ENCODE assay signal across 8 cellular contexts in the genomic region with DNA sequence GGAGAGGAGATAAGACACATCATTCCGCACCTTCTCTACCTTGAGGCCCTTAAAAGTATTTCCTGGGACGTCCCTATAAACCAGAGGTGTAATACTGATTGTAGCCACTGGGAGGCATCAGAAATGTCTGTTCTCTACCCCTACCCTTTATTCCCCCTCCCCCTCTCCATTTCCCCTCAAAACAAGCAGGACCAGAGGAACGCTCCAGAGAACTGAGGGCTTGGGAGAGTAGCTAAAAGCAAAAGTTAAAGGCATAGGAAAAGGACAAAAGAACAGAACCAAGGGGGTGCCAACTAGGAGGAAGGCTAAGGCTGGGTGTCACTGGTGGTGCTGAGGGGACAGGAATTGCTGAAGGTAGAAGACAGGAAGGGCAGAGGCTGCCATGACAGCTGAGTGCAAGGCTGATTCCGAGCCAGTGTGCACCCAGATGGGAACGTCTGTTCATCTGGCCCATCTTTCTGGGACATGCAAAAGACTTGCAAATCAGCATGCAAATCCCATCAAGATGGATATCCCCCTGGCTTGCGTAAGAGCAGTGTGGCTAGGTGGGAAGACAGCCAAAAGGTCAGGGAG. TPM values are rescaled to one million over a fixed set of nuclear protein-coding genes. Genes with fewer than 3 reads are reported as not detected.
DNase-seq lines count a peak whose midpoint lies in the region; ATAC-seq and TF ChIP-seq lines count a peak whose summit lies in the region.

No MANE protein-coding gene starts in this region.

- BruUV-seq in MCF 10A (replicated peaks; lab: Mats Ljungman, UMichigan) = no TSS peak

- POLR2A ChIA-PET in MCF 10A (lab: Yijun Ruan, JAX) = interaction anchor here (1.0 kb wide), 1 partner anchor 9 kb away, joined by 4 read pairs; no protein-coding TSS in a partner anchor

- no peaks in the 10 kb centered on the region for H3K36me3 ChIP-seq in GM23338 (ENCODE audit: insufficient read depth)
- peaks cover 0 to 76% (median 0%) of the 10 kb centered on the region in 3 donors for H3K36me3 ChIP-seq in Peyer's patch
- peaks cover 64% of the 10 kb centered on the region for H3K36me3 ChIP-seq in upper lobe of right lung

- no peaks in the 10 kb centered on the region for H3K9me3 ChIP-seq in Peyer's patch
- H3K9me3 ChIP-seq in upper lobe of right lung = no peaks in the 10 kb centered on the region

- H3K27ac Mint-ChIP-seq in GM23338 = no peak overlapping the region
- no peak overlapping the region for H3K27ac Mint-ChIP-seq in MCF 10A (ENCODE audit: low read depth, unreplicated experiment)

- DNase-seq in COLO668 (lab: John Stamatoyannopoulos, UW; ENCODE audit: unreplicated experiment) (peak; percentile 2), GM23338 (ENCODE audit: low spot score) (peak; percentile 95), Peyer's patch (peak in 1 of 3 donors; percentile 35), MCF 10A (ENCODE audit: unreplicated experiment) (peak; percentile 63), left lobe of liver (ENCODE audit: low spot score) (no peak), upper lobe of right lung (no peak)

- H3K4me1 Mint-ChIP-seq in GM23338 (peaks cover 11% of the 10 kb centered on the region), MCF 10A (ENCODE audit: insufficient read depth, unreplicated experiment) (peaks cover 5% of the 10 kb centered on the region)

- no peaks in the 10 kb centered on the region for H4K20me1 ChIP-seq in GM23338 (replicated peaks; ENCODE audit: insufficient read depth)

- H3K9me3 Mint-ChIP-seq in GM23338 (no peaks in the 10 kb centered on the region), MCF 10A (ENCODE audit: unreplicated experiment) (no peaks in the 10 kb centered on the region)

- H3K79me2 ChIP-seq in GM23338 (replicated peaks; ENCODE audit: insufficient read depth) = no peaks in the 10 kb centered on the region

- no peaks in the 10 kb centered on the region for H3K9me2 ChIP-seq in GM23338 (ENCODE audit: insufficient read depth)

- CTCF ChIA-PET in MCF 10A (lab: Yijun Ruan, JAX) = interaction anchor here (0.6 to 3.6 kb wide), 19 partner anchors 8 to 1631 kb away, joined by 3 to 50 read pairs (median 4); no protein-coding TSS in a partner anchor

- H3K27ac ChIP-seq in GM23338 (ENCODE audit: low read depth) (no peak overlapping the region), Peyer's patch (peak overlapping the region in 1 of 4 donors; percentile 11), upper lobe of right lung (no peak overlapping the region)

- peaks cover 1% of the 10 kb centered on the region; the same call in 1 of the 2 replicates for H3F3A ChIP-seq in GM23338 (replicated peaks; ENCODE audit: low read depth)

- no peak for TF ChIP-seq POLR2A in Peyer's patch (IDR thresholded peaks at IDR 0.05)

- peaks cover 4% of the 10 kb centered on the region for H3K4me1 ChIP-seq in GM23338 (ENCODE audit: insufficient read depth)
- H3K4me1 ChIP-seq in Peyer's patch = peaks cover 0 to 11% (median 2%) of the 10 kb centered on the region in 4 donors
- peaks cover 3% of the 10 kb centered on the region for H3K4me1 ChIP-seq in upper lobe of right lung

- TF ChIP-seq CTCF in GM23338 (conservative IDR thresholded peaks at IDR 0.05; ENCODE audit: low read depth in 2 of 2) (peak; percentile 74 to 78), Peyer's patch (IDR thresholded peaks at IDR 0.05) (peak; percentile 71 to 89 (median 85)), MCF 10A (IDR thresholded peaks at IDR 0.05; ENCODE audit: unreplicated experiment) (peak; percentile 60), upper lobe of right lung (IDR thresholded peaks at IDR 0.05) (peak; percentile 80)

- H3K36me3 Mint-ChIP-seq in GM23338 (ENCODE audit: low read depth) (peaks cover 7% of the 10 kb centered on the region), MCF 10A (ENCODE audit: insufficient read depth, unreplicated experiment) (peaks cover 70% of the 10 kb centered on the region)

- intact Hi-C loops in MCF 10A (cut with micrococcal nuclease) (loop anchor here (1.0 kb wide), 1 partner anchor 82 kb away; no protein-coding TSS in a partner anchor), upper lobe of right lung (cut with DNase I) (loop anchor here (10.0 kb wide), 1 partner anchor 84 kb away; no protein-coding TSS in a partner anchor)

- 0 out of 2 replicates have a peak overlapping the region, but pooled peaks have one; percentile 30 for H3K4me2 ChIP-seq in GM23338

- H3K27me3 Mint-ChIP-seq in GM23338 (ENCODE audit: insufficient read depth, low read depth, poor library complexity) = peaks cover 24% of the 10 kb centered on the region
- no peaks in the 10 kb centered on the region for H3K27me3 Mint-ChIP-seq in MCF 10A (ENCODE audit: insufficient read depth, unreplicated experiment)

- H3K4me3 Mint-ChIP-seq in GM23338 = no peak overlapping the region; the same call in 2 of the 3 replicates
- no peak overlapping the region for H3K4me3 Mint-ChIP-seq in MCF 10A (ENCODE audit: unreplicated experiment)

- H2AFZ ChIP-seq in GM23338 = no peak overlapping the region

- ATAC-seq in GM23338 (peak; percentile 90), left lobe of liver (peak; percentile 82), upper lobe of right lung (peak; percentile 75), GM18909 (IDR thresholded peaks at IDR 0.05; ENCODE audit: poor library complexity, unreplicated experiment) (no peak), HG03135 (IDR thresholded peaks at IDR 0.05; ENCODE audit: unreplicated experiment) (no peak)

- H3K4me3 ChIP-seq in GM23338 (no peak overlapping the region), Peyer's patch (no peak overlapping the region), upper lobe of right lung (no peak overlapping the region)

- H3K27me3 ChIP-seq in GM23338 (ENCODE audit: insufficient read depth) = peaks cover 34% of the 10 kb centered on the region
- no peaks in the 10 kb centered on the region for H3K27me3 ChIP-seq in Peyer's patch
- no peaks in the 10 kb centered on the region for H3K27me3 ChIP-seq in upper lobe of right lung

TF ChIP-seq in GM23338, 12 proteins besides CTCF, POLR2A, EP300 and RAD21:
- TF ChIP-seq NANOG (IDR thresholded peaks at IDR 0.05; ENCODE audit: borderline replicate concordance) (no peak), EZH2phosphoT487 (IDR thresholded peaks at IDR 0.05; ENCODE audit: unreplicated experiment) (no peak), CREB1 (CRISPR knock-in tag; IDR thresholded peaks at IDR 0.05; ENCODE audit: low read depth) (no peak; the same call in 1 of the 2 replicates), ZNF114 (CRISPR knock-in tag; IDR thresholded peaks at IDR 0.05) (no peak)
- TF ChIP-seq, protein P1, sequence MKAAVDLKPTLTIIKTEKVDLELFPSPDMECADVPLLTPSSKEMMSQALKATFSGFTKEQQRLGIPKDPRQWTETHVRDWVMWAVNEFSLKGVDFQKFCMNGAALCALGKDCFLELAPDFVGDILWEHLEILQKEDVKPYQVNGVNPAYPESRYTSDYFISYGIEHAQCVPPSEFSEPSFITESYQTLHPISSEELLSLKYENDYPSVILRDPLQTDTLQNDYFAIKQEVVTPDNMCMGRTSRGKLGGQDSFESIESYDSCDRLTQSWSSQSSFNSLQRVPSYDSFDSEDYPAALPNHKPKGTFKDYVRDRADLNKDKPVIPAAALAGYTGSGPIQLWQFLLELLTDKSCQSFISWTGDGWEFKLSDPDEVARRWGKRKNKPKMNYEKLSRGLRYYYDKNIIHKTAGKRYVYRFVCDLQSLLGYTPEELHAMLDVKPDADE (IDR thresholded peaks at IDR 0.05) = no peak

RNA-seq across cellular contexts. Expression of a gene that starts 6.7 kb away (rescaled TPM):
- total RNA-seq in GM23338 (2014; rRNA removed; shearing (Covaris generic)) = 3.3 and 4.4 TPM in 2 replicates
- polyA plus RNA-seq in GM23338 (2016; fragmentation: Nextera tagmentation; extraction: Ambion mirVana) = 8.7 and 10.1 TPM in 2 replicates
- total RNA-seq in Peyer's patch = 100 to 1,000 TPM in 1 of 4 donors, 10 to 100 TPM in 3; 42.4 to 124 (median 88.7) TPM
- total RNA-seq in MCF 10A (2022) = 126 and 154 TPM in 2 replicates
- 17.7 TPM for total RNA-seq in left lobe of liver
- total RNA-seq in upper lobe of right lung = 55.8 TPM

RNA-seq across cellular contexts. Expression of a gene that starts 13.1 kb away (rescaled TPM):
- 77.9 and 85.3 TPM in 2 replicates for total RNA-seq in GM23338 (2014; rRNA removed; shearing (Covaris generic))
- polyA plus RNA-seq in GM23338 (2016; fragmentation: Nextera tagmentation; extraction: Ambion mirVana) = 226 and 242 TPM in 2 replicates
- 10 to 100 TPM; 34.2 to 85.0 (median 48.9) TPM for total RNA-seq in Peyer's patch
- total RNA-seq in MCF 10A (2022) = 112 and 151 TPM in 2 replicates
- total RNA-seq in left lobe of liver = 20.3 TPM
- 64.8 TPM for total RNA-seq in upper lobe of right lung

RNA-seq across cellular contexts. Expression of a gene that starts 16.6 kb away (rescaled TPM):
- 2.1 TPM in 1 of 2 replicates, not detected in the other for total RNA-seq in GM23338 (2014; rRNA removed; shearing (Covaris generic))
- 1.1 and 1.3 TPM in 2 replicates for polyA plus RNA-seq in GM23338 (2016; fragmentation: Nextera tagmentation; extraction: Ambion mirVana)
- total RNA-seq in Peyer's patch (1 to 10 TPM in 1 of 4 donors, not detected in 3; 2.4 TPM), MCF 10A (2022) (0.44 and 0.49 TPM in 2 replicates), left lobe of liver (0.88 TPM), upper lobe of right lung (4.5 TPM)

RNA-seq across cellular contexts. Expression of a gene that starts 17.0 kb away (rescaled TPM):
- 56.4 and 61.4 TPM in 2 replicates for total RNA-seq in GM23338 (2014; rRNA removed; shearing (Covaris generic))
- 13.5 and 16.8 TPM in 2 replicates for polyA plus RNA-seq in GM23338 (2016; fragmentation: Nextera tagmentation; extraction: Ambion mirVana)
- 100 to 1,000 TPM in 3 of 4 donors, 10 to 100 TPM in 1; 91.4 to 141 (median 116) TPM for total RNA-seq in Peyer's patch
- total RNA-seq in MCF 10A (2022) = 84.8 and 100 TPM in 2 replicates
- 126 TPM for total RNA-seq in left lobe of liver
- total RNA-seq in upper lobe of right lung = 254 TPM

RNA-seq across cellular contexts. Expression of a gene that starts 29.8 kb away (rescaled TPM):
- total RNA-seq in GM23338 (2014; rRNA removed; shearing (Covaris generic)) = 8.9 and 12.1 TPM in 2 replicates
- polyA plus RNA-seq in GM23338 (2016; fragmentation: Nextera tagmentation; extraction: Ambion mirVana) = 19.6 and 25.5 TPM in 2 replicates
- total RNA-seq in Peyer's patch (10 to 100 TPM in 3 of 4 donors, 1 to 10 TPM in 1; 7.4 to 27.7 (median 20.6) TPM), MCF 10A (2022) (19.0 and 20.2 TPM in 2 replicates), left lobe of liver (52.7 TPM), upper lobe of right lung (8.6 TPM)

Comparison
In these comparisons a context has a peak if more than half of its experiments do, and no peak if none do; other contexts are left out.
1. DNase-seq: peak in COLO668 (single experiment), GM23338 (single experiment) and MCF 10A (single experiment); none in left lobe of liver (single experiment) and upper lobe of right lung (single experiment).
2. ATAC-seq: peak in GM23338 (single experiment), left lobe of liver (single experiment) and upper lobe of right lung (single experiment); none in GM18909 (single experiment) and HG03135 (single experiment).
3. Peak in every context shown above with its lines, with median percentiles within 50 percentile points of each other: CTCF ChIP-seq.